Comparison of ENCODE assay signal across 8 cellular contexts in the genomic region with DNA sequence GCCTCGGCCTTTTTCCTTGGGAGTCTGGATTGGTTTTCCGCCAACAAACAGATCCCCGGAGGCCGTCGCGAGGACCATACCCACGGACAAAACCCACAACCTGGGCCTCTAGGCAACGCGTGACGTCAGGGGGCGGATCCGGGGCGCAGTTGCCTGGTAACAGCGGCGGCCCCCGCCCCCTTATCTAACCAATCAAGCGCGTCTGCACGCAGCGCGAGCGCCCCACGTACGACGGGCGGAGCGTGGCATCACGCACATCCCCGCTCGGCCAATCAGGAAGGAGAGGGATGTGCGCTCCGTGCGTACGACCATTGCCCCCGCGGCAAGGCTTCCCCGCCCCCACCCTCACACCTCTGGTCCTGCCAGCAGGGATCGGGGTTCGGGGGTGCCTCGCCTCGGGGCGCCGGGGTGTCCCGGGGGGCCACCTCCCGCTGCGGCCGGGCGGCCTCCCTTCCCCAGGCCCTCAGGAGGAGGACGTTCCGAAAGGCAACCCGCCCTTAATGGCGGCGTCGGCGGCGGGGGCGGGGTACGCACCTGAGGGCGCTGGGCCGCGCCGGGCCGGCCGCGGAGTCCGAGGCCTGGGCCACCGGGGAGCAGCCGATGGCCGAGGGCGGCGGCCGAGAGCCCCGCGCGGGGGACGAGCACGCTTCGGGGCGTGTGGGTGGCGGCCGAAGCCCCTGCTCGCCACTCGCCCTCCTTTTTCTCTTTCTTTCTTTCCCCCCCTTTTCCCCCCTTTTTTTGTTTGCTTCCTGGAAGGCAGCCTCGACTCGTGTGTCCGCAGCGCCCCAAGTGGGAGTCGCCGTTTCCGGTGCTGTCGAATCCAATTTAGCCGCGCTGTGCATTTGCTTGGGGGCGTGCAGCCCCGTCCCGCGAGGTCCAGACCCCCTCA. TPM values are rescaled to one million over a fixed set of nuclear protein-coding genes. Genes with fewer than 3 reads are reported as not detected.
DNase-seq lines count a peak whose midpoint lies in the region; ATAC-seq and TF ChIP-seq lines count a peak whose summit lies in the region.
"Not testable (repeated sequence)": the region's sequence is repeated elsewhere in the genome, so short reads cannot be mapped to it uniquely, and the experiment has no call there.

TSS of gene GTF2IRD2 (minus strand) at position 773 of the 889 bp plus-strand sequence. CDS start 15,227 bp downstream, outside the sequence.

- H3K27me3 Mint-ChIP-seq in activated CD4-positive, alpha-beta T cell treated with anti-CD3 and anti-CD28 coated beads, Interleukin-2, amount 10 ng/mL, durations not matched to agents 24 days and 14 days = not testable (repeated sequence)

- not testable (repeated sequence) for H3K36me3 ChIP-seq in lower lobe of right lung; skeletal muscle tissue (ENCODE audit: control insufficient read depth in 3 of 3, insufficient read depth in 3 of 3, low read length in 3 of 3)

- not testable (repeated sequence) for H3K27me3 ChIP-seq in lower lobe of right lung (ENCODE audit: low read depth); skeletal muscle tissue (ENCODE audit: control insufficient read depth in 3 of 3, insufficient read depth in 3 of 3, low read length in 3 of 3)

- not testable (repeated sequence) for H3K9me3 ChIP-seq in lower lobe of right lung; skeletal muscle tissue (ENCODE audit: control insufficient read depth in 3 of 3, low read length in 3 of 3)

- H3K27ac Mint-ChIP-seq in activated CD4-positive, alpha-beta T cell treated with anti-CD3 and anti-CD28 coated beads, Interleukin-2, amount 10 ng/mL, durations not matched to agents 24 days and 14 days = peak within 1 kb of the TSS; percentile 80

- H3K4me1 Mint-ChIP-seq in activated CD4-positive, alpha-beta T cell treated with anti-CD3 and anti-CD28 coated beads, Interleukin-2, amount 10 ng/mL, durations not matched to agents 24 days and 14 days = not testable (repeated sequence)

- intact Hi-C loops in activated CD4-positive, alpha-beta T cell treated with anti-CD3 and anti-CD28 coated beads, Interleukin-2, amount 10 ng/mL, durations not matched to agents 24 days and 14 days (cut with micrococcal nuclease); lower lobe of right lung (cut with DNase I): not testable (repeated sequence)

- ATAC-seq in GM19025 (IDR thresholded peaks at IDR 0.05; ENCODE audit: low read depth, unreplicated experiment) (peak; percentile 93), HG02759 (IDR thresholded peaks at IDR 0.05; ENCODE audit: unreplicated experiment) (peak; percentile 90), lower lobe of right lung (peak; percentile 96 to 99)

- peak within 1 kb of the TSS in 1 of 3 donors; percentile 40 for H3K9ac ChIP-seq in skeletal muscle tissue (ENCODE audit: low read depth in 1 of 3, low read length in 3 of 3)

- not testable (repeated sequence) for H3K9me3 Mint-ChIP-seq in activated CD4-positive, alpha-beta T cell treated with anti-CD3 and anti-CD28 coated beads, Interleukin-2, amount 10 ng/mL, durations not matched to agents 24 days and 14 days

- not testable (repeated sequence) for H3K4me1 ChIP-seq in lower lobe of right lung; skeletal muscle tissue (ENCODE audit: control insufficient read depth in 3 of 3, insufficient read depth in 3 of 3, low read length in 3 of 3)

- peak within 1 kb of the TSS; percentile 74 for H3K4me3 Mint-ChIP-seq in activated CD4-positive, alpha-beta T cell treated with anti-CD3 and anti-CD28 coated beads, Interleukin-2, amount 10 ng/mL, durations not matched to agents 24 days and 14 days

- peak within 1 kb of the TSS; percentile 36 for H3K4me3 ChIP-seq in AG10803 (ENCODE audit: low read length)
- not testable (repeated sequence) for H3K4me3 ChIP-seq in lower lobe of right lung; skeletal muscle tissue (ENCODE audit: low read length in 3 of 3)

- not testable (repeated sequence) for TF ChIP-seq CTCF in AG10803 (conservative IDR thresholded peaks at IDR 0.05; ENCODE audit: low read length); lower lobe of right lung (IDR thresholded peaks at IDR 0.05)

- not testable (repeated sequence) for H3K27ac ChIP-seq in lower lobe of right lung; skeletal muscle tissue (ENCODE audit: low read depth, low read length)

- H3K36me3 Mint-ChIP-seq in activated CD4-positive, alpha-beta T cell treated with anti-CD3 and anti-CD28 coated beads, Interleukin-2, amount 10 ng/mL, durations not matched to agents 24 days and 14 days (ENCODE audit: low read depth) = not testable (repeated sequence)

- not testable (repeated sequence) for DNase-seq in AG10803 (ENCODE audit: low read depth); lower lobe of right lung
- DNase-seq in HT-29 (ENCODE audit: low spot score) (peak; percentile 3), dermis blood vessel endothelial cell (peak; percentile 10)
- peak; percentile 91 for DNase-seq in activated CD4-positive, alpha-beta T cell treated with anti-CD3 and anti-CD28 coated beads, Interleukin-2, amount 10 ng/mL, durations not matched to agents 24 days and 14 days

RNA-seq across cellular contexts. Expression of gene GTF2IRD2, which starts in this region (rescaled TPM):
- total RNA-seq in HT-29 (2014; rRNA removed; shearing (Covaris generic)) = 1.7 and 9.9 TPM in 2 replicates
- total RNA-seq in activated CD4-positive, alpha-beta T cell treated with anti-CD3 and anti-CD28 coated beads, Interleukin-2, amount 10 ng/mL, durations not matched to agents 24 days and 14 days = 4.0 and 5.6 TPM in 2 replicates
- total RNA-seq in dermis blood vessel endothelial cell (3.8 and 4.8 TPM in 2 replicates), lower lobe of right lung (19.0 TPM), skeletal muscle tissue (36.0 TPM)
